Comparison of ENCODE assay signal across 8 cellular contexts in the genomic region with DNA sequence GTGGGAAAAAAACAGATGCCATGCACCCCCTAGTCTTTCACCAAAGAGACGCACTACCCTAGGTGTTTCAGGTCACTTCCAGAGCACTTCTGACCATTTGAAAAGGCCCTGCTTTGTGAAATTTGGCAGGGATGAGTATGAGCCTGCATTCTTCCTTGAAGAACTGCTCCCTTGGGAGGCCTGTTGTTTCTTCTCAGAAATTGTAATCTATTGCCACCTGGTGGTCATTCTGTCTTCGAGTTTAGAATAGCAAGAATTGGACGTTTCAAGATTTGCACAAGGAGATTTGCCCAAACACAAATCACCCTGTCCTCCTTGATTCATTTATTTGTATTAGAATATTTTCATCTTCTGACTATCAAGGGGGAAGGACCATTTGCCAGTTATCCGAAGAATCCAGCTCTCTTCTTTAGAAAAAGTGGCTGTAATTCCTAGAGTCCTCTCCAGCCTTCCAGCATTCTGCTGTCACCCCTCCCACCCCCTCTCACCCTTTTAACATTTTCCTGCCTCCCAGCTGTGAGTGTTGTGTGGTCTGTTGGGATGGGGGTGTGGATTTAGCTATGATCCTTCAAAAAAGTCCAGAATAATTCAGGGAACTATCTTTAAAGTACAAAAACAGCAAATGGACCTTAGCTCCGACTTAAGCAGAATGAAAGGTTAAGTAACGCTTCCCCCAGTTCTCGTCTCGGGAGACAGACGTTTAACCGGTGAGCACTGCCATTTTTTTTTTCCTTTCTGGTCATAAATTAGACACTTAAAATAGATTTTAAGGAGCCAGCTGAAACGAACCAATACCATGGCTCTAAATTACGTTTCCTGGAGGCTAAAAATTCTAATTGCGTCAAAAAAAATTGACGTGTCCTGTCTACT. TPM values are rescaled to one million over a fixed set of nuclear protein-coding genes. Genes with fewer than 3 reads are reported as not detected.
A peak's percentile ranks its signal among the peaks of the same experiment; 100 is the strongest.
DNase-seq lines count a peak whose midpoint lies in the region; ATAC-seq and TF ChIP-seq lines count a peak whose summit lies in the region.

No MANE protein-coding gene starts in this region.

- no peak for ATAC-seq in HG02623 (IDR thresholded peaks at IDR 0.05; ENCODE audit: unreplicated experiment)

- H4K20me1 ChIP-seq in smooth muscle cell (ENCODE audit: low read depth), result no peaks in the 10 kb centered on the region

- TF ChIP-seq CTCF in astrocyte of the cerebellum (IDR thresholded peaks at IDR 0.05; ENCODE audit: low read depth, low read length, missing control alignments), result peak; percentile 63
- peak; percentile 79 for TF ChIP-seq CTCF in smooth muscle cell (IDR thresholded peaks at IDR 0.05; ENCODE audit: borderline replicate concordance, insufficient read depth, poor library complexity, severe bottlenecking)

- H3K36me3 ChIP-seq in iPS-15b (ENCODE audit: control insufficient read depth, insufficient read depth, low read length) (no peaks in the 10 kb centered on the region), smooth muscle cell (ENCODE audit: low read depth) (no peaks in the 10 kb centered on the region)

- no peak overlapping the region for H3K4me3 ChIP-seq in astrocyte of the cerebellum (ENCODE audit: low read depth, low read length)
- H3K4me3 ChIP-seq in iPS-15b (ENCODE audit: low read depth, low read length), result peak overlapping the region; percentile 62
- no peak overlapping the region for H3K4me3 ChIP-seq in smooth muscle cell

- no peak overlapping the region for H3K27ac ChIP-seq in smooth muscle cell (ENCODE audit: low read depth)

- H3K9me3 ChIP-seq in iPS-15b (ENCODE audit: control insufficient read depth, insufficient read depth, low read length), result no peaks in the 10 kb centered on the region
- no peaks in the 10 kb centered on the region for H3K9me3 ChIP-seq in smooth muscle cell (replicated peaks; ENCODE audit: low read depth)

- CTCF ChIA-PET in HEK293T (lab: Yijun Ruan, JAX), result interaction anchor here (0.7 to 3.0 kb wide), 6 partner anchors 19 to 576 kb away, joined by 3 to 22 read pairs (median 4); no protein-coding TSS in a partner anchor

- H3F3A ChIP-seq in smooth muscle cell (ENCODE audit: low read depth), result no peaks in the 10 kb centered on the region

- H3K79me2 ChIP-seq in smooth muscle cell (ENCODE audit: low read depth), result no peaks in the 10 kb centered on the region

- H3K27me3 ChIP-seq in iPS-15b (ENCODE audit: control insufficient read depth, insufficient read depth, low read length), result peaks cover 47% of the 10 kb centered on the region
- peaks cover 52% of the 10 kb centered on the region for H3K27me3 ChIP-seq in smooth muscle cell (ENCODE audit: low read depth)

- in situ Hi-C loops in astrocyte of the cerebellum (cut with HindIII; ENCODE audit: low sequenced_read_pairs), result loop anchor here (25.0 kb wide), 1 partner anchor 401 kb away; no protein-coding TSS in a partner anchor

- H2AFZ ChIP-seq in smooth muscle cell (ENCODE audit: low read depth), result no peak overlapping the region

- POLR2A ChIA-PET in HEK293T (lab: Yijun Ruan, JAX), result no interaction called here

- H3K9ac ChIP-seq in iPS-15b (ENCODE audit: low read depth, low read length) (no peak overlapping the region), smooth muscle cell (ENCODE audit: low read depth) (no peak overlapping the region)

- DNase-seq in COR-L47 (lab: John Stamatoyannopoulos, UW) (peak; percentile 87), HEK293T (ENCODE audit: extremely low spot score) (peak; percentile 56), NCI-H460 (ENCODE audit: extremely low read depth, low read depth) (peak; percentile 83), astrocyte of the cerebellum (ENCODE audit: low read depth) (peak; percentile 92), smooth muscle cell (lab: John Stamatoyannopoulos, UW; ENCODE audit: unreplicated experiment) (no peak), NK-92 (lab: John Stamatoyannopoulos, UW; ENCODE audit: unreplicated experiment) (no peak)

- H3K4me2 ChIP-seq in smooth muscle cell, result no peak overlapping the region

- under 1% methylated on average over 14 of the region's 14 CpGs for WGBS in smooth muscle cell (ENCODE audit: low lambda C conversion rate)

- peaks cover 3% of the 10 kb centered on the region for H3K4me1 ChIP-seq in iPS-15b (ENCODE audit: control insufficient read depth, insufficient read depth, low read length)
- H3K4me1 ChIP-seq in smooth muscle cell (ENCODE audit: low read depth), result peaks cover 28% of the 10 kb centered on the region

TF ChIP-seq in HEK293T, 16 proteins besides CTCF, POLR2A, EP300 and RAD21:
- TF ChIP-seq SP1 (IDR thresholded peaks at IDR 0.05) (no peak), HDGF (IDR thresholded peaks at IDR 0.05; ENCODE audit: borderline replicate concordance) (no peak), SUZ12 (IDR thresholded peaks at IDR 0.05) (no peak), ARNT (IDR thresholded peaks at IDR 0.05) (no peak), ZNF384 (IDR thresholded peaks at IDR 0.05) (no peak), FOXK2 (IDR thresholded peaks at IDR 0.05) (no peak), FOXM1 (IDR thresholded peaks at IDR 0.05; ENCODE audit: borderline replicate concordance) (no peak), FOXA1 (IDR thresholded peaks at IDR 0.05) (no peak), TARDBP (IDR thresholded peaks at IDR 0.05) (no peak), NFRKB (IDR thresholded peaks at IDR 0.05) (no peak), ELF4 (IDR thresholded peaks at IDR 0.05) (no peak), L3MBTL2 (conservative IDR thresholded peaks at IDR 0.05) (no peak), BHLHE40 (IDR thresholded peaks at IDR 0.05; ENCODE audit: borderline replicate concordance) (no peak), CTBP1 (IDR thresholded peaks at IDR 0.05; ENCODE audit: borderline replicate concordance) (no peak), LEF1 (IDR thresholded peaks at IDR 0.05; ENCODE audit: borderline replicate concordance) (no peak)
- TF ChIP-seq, protein P1, sequence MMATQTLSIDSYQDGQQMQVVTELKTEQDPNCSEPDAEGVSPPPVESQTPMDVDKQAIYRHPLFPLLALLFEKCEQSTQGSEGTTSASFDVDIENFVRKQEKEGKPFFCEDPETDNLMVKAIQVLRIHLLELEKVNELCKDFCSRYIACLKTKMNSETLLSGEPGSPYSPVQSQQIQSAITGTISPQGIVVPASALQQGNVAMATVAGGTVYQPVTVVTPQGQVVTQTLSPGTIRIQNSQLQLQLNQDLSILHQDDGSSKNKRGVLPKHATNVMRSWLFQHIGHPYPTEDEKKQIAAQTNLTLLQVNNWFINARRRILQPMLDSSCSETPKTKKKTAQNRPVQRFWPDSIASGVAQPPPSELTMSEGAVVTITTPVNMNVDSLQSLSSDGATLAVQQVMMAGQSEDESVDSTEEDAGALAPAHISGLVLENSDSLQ (IDR thresholded peaks at IDR 0.05), result no peak

RNA-seq across cellular contexts. Expression of a gene that starts 3.7 kb away (rescaled TPM):
- not detected in 2 replicates for total RNA-seq in NCI-H460 (2014; rRNA removed; shearing (Covaris generic))
- polyA plus RNA-seq in NCI-H460 (2014; cell fraction: nucleus; rRNA removed), result 0.11 and 0.36 TPM in 2 replicates
- total RNA-seq in smooth muscle cell, result 0.27 and 1.0 TPM in 2 replicates
- polyA plus RNA-seq in smooth muscle cell, result 0.11 TPM in 1 of 2 replicates, not detected in the other

RNA-seq across cellular contexts. Expression of a gene that starts 42.8 kb away (rescaled TPM):
- not detected in 2 replicates for total RNA-seq in NCI-H460 (2014; rRNA removed; shearing (Covaris generic))
- polyA plus RNA-seq in NCI-H460 (2014; cell fraction: nucleus; rRNA removed), result not detected in 2 replicates
- total RNA-seq in smooth muscle cell, result not detected in 2 replicates
- 0.97 and 1.3 TPM in 2 replicates for polyA plus RNA-seq in smooth muscle cell

Comparison
In these comparisons a context has a peak if more than half of its experiments do, and no peak if none do; other contexts are left out.
1. DNase-seq: peak in COR-L47 (single experiment), HEK293T (single experiment), NCI-H460 (single experiment) and astrocyte of the cerebellum (single experiment); none in smooth muscle cell (single experiment) and NK-92 (single experiment).